1 cellular context compared by ENCODE assay signal in the genomic region with DNA sequence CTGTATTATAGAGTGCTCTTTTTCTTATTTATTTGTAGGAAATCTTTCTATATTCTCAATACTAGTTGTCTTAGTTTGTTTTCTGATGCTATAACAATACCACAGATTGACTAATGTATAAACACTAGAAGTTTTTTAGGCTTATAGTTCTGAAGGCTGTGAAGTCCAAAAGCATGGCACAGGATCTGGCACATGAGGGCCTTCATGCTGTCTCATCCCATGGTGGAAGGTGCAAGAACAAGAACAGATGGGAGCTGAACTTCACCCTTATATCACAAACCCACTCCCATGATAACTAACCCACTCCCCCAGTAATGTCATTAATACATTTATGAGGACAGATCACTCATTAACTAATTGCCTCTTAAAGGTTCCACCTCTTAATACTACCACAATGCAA.
TF ChIP-seq lines count a peak whose summit lies in the region.

No MANE protein-coding gene starts in this region.

TF ChIP-seq in GM23338, 12 proteins besides CTCF, POLR2A, EP300 and RAD21 (continued from another document):
- TF ChIP-seq, protein P1, sequence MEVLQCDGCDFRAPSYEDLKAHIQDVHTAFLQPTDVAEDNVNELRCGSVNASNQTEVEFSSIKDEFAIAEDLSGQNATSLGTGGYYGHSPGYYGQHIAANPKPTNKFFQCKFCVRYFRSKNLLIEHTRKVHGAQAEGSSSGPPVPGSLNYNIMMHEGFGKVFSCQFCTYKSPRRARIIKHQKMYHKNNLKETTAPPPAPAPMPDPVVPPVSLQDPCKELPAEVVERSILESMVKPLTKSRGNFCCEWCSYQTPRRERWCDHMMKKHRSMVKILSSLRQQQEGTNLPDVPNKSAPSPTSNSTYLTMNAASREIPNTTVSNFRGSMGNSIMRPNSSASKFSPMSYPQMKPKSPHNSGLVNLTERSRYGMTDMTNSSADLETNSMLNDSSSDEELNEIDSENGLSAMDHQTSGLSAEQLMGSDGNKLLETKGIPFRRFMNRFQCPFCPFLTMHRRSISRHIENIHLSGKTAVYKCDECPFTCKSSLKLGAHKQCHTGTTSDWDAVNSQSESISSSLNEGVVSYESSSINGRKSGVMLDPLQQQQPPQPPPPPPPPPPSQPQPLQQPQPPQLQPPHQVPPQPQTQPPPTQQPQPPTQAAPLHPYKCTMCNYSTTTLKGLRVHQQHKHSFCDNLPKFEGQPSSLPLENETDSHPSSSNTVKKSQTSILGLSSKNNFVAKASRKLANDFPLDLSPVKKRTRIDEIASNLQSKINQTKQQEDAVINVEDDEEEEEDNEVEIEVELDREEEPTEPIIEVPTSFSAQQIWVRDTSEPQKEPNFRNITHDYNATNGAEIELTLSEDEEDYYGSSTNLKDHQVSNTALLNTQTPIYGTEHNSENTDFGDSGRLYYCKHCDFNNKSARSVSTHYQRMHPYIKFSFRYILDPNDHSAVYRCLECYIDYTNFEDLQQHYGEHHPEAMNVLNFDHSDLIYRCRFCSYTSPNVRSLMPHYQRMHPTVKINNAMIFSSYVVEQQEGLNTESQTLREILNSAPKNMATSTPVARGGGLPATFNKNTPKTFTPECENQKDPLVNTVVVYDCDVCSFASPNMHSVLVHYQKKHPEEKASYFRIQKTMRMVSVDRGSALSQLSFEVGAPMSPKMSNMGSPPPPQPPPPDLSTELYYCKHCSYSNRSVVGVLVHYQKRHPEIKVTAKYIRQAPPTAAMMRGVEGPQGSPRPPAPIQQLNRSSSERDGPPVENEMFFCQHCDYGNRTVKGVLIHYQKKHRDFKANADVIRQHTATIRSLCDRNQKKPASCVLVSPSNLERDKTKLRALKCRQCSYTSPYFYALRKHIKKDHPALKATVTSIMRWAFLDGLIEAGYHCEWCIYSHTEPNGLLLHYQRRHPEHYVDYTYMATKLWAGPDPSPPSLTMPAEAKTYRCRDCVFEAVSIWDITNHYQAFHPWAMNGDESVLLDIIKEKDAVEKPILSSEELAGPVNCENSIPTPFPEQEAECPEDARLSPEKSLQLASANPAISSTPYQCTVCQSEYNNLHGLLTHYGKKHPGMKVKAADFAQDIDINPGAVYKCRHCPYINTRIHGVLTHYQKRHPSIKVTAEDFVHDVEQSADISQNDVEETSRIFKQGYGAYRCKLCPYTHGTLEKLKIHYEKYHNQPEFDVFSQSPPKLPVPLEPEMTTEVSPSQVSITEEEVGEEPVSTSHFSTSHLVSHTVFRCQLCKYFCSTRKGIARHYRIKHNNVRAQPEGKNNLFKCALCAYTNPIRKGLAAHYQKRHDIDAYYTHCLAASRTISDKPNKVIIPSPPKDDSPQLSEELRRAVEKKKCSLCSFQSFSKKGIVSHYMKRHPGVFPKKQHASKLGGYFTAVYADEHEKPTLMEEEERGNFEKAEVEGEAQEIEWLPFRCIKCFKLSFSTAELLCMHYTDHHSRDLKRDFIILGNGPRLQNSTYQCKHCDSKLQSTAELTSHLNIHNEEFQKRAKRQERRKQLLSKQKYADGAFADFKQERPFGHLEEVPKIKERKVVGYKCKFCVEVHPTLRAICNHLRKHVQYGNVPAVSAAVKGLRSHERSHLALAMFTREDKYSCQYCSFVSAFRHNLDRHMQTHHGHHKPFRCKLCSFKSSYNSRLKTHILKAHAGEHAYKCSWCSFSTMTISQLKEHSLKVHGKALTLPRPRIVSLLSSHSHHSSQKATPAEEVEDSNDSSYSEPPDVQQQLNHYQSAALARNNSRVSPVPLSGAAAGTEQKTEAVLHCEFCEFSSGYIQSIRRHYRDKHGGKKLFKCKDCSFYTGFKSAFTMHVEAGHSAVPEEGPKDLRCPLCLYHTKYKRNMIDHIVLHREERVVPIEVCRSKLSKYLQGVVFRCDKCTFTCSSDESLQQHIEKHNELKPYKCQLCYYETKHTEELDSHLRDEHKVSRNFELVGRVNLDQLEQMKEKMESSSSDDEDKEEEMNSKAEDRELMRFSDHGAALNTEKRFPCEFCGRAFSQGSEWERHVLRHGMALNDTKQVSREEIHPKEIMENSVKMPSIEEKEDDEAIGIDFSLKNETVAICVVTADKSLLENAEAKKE (CRISPR knock-in tag; IDR thresholded peaks at IDR 0.05): no peak
- TF ChIP-seq ZNF331 (CRISPR knock-in tag; IDR thresholded peaks at IDR 0.05; ENCODE audit: low read depth) (no peak), STAT1 (IDR thresholded peaks at IDR 0.05; ENCODE audit: unreplicated experiment) (no peak), ZNF114 (CRISPR knock-in tag; IDR thresholded peaks at IDR 0.05) (no peak), CREB1 (CRISPR knock-in tag; IDR thresholded peaks at IDR 0.05; ENCODE audit: low read depth) (no peak), EZH2phosphoT487 (IDR thresholded peaks at IDR 0.05; ENCODE audit: unreplicated experiment) (no peak), EZH2 (IDR thresholded peaks at IDR 0.05; ENCODE audit: low read depth, unreplicated experiment) (no peak), NANOG (IDR thresholded peaks at IDR 0.05; ENCODE audit: borderline replicate concordance) (no peak), JUNB (IDR thresholded peaks at IDR 0.05; ENCODE audit: unreplicated experiment) (no peak)
- TF ChIP-seq, protein P2, sequence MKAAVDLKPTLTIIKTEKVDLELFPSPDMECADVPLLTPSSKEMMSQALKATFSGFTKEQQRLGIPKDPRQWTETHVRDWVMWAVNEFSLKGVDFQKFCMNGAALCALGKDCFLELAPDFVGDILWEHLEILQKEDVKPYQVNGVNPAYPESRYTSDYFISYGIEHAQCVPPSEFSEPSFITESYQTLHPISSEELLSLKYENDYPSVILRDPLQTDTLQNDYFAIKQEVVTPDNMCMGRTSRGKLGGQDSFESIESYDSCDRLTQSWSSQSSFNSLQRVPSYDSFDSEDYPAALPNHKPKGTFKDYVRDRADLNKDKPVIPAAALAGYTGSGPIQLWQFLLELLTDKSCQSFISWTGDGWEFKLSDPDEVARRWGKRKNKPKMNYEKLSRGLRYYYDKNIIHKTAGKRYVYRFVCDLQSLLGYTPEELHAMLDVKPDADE (IDR thresholded peaks at IDR 0.05): no peak
- TF ChIP-seq, protein P3, sequence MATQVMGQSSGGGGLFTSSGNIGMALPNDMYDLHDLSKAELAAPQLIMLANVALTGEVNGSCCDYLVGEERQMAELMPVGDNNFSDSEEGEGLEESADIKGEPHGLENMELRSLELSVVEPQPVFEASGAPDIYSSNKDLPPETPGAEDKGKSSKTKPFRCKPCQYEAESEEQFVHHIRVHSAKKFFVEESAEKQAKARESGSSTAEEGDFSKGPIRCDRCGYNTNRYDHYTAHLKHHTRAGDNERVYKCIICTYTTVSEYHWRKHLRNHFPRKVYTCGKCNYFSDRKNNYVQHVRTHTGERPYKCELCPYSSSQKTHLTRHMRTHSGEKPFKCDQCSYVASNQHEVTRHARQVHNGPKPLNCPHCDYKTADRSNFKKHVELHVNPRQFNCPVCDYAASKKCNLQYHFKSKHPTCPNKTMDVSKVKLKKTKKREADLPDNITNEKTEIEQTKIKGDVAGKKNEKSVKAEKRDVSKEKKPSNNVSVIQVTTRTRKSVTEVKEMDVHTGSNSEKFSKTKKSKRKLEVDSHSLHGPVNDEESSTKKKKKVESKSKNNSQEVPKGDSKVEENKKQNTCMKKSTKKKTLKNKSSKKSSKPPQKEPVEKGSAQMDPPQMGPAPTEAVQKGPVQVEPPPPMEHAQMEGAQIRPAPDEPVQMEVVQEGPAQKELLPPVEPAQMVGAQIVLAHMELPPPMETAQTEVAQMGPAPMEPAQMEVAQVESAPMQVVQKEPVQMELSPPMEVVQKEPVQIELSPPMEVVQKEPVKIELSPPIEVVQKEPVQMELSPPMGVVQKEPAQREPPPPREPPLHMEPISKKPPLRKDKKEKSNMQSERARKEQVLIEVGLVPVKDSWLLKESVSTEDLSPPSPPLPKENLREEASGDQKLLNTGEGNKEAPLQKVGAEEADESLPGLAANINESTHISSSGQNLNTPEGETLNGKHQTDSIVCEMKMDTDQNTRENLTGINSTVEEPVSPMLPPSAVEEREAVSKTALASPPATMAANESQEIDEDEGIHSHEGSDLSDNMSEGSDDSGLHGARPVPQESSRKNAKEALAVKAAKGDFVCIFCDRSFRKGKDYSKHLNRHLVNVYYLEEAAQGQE (IDR thresholded peaks at IDR 0.05; ENCODE audit: unreplicated experiment): no peak
